11 cellular contexts compared by ENCODE assay signal in genomic region chr11:72238492-72239295, GRCh38. TPM values are rescaled to one million over a fixed set of nuclear protein-coding genes. Genes with fewer than 3 reads are reported as not detected.
A peak's percentile ranks its signal among the peaks of the same experiment; 100 is the strongest.
DNase-seq lines count a peak whose midpoint lies in the region; ATAC-seq and TF ChIP-seq lines count a peak whose summit lies in the region.
"Had no signal": no experiment of that assay in that cellular context is flagged by ENCODE, and none has a peak within 500 bp of the region (broad histone marks: within the 10 kb centered on the region; RNA-seq: fewer than 3 reads in every experiment).

No MANE protein-coding gene starts in this region.

- no peak overlapping the region for H3K27ac ChIP-seq in Panc1 (ENCODE audit: low read length)
- peak overlapping the region; percentile 77 to 81 (median 79) for H3K27ac ChIP-seq in sigmoid colon

- WGBS in sigmoid colon, 2 donors = 64 to 80% methylated on average over 26 of the region's 26 CpGs

- in situ Hi-C loops in GM13977 (cut with MboI; ENCODE audit: low pct_unique_long_range_greater_than_20kb, low sequenced_read_pairs, unreplicated experiment) = no loop called here
- in situ Hi-C loops in Panc1 (cut with HindIII; ENCODE audit: low pct_unique_long_range_greater_than_20kb, low sequenced_read_pairs) = no loop called here

- BruUV-seq in Panc1 (replicated peaks; lab: Mats Ljungman, UMichigan) = TSS peak; percentile 79

- H3K9me3 ChIP-seq in Panc1 (ENCODE audit: control insufficient read depth, insufficient read depth, low read depth, low read length) (no peaks in the 10 kb centered on the region), sigmoid colon (no peaks in the 10 kb centered on the region)
- H3K9me3 ChIP-seq: heart right ventricle had no signal

- H3K4me1 ChIP-seq in Panc1 (ENCODE audit: control insufficient read depth, insufficient read depth, low read length) = peaks cover 15% of the 10 kb centered on the region
- peaks cover 0 to 64% (median 61%) of the 10 kb centered on the region in 4 donors for H3K4me1 ChIP-seq in sigmoid colon

- peak; percentile 34 for DNase-seq in GM13977 (ENCODE audit: low spot score)
- DNase-seq in Panc1 (ENCODE audit: low read depth, low spot score) = no peak
- DNase-seq in left ventricle myocardium superior = no peak
- peak; percentile 72 for DNase-seq in sigmoid colon
- DNase-seq in activated CD4-positive, CD25-positive, alpha-beta regulatory T cell (lab: John Stamatoyannopoulos, UW) = no peak
- DNase-seq in DMS 273 treated with DMSO at 0.1 percent for 48 hours (lab: John Stamatoyannopoulos, UW) = no peak
- DNase-seq: activated CD4-positive, alpha-beta T cell treated with anti-CD3 and anti-CD28 coated beads for 1 hour; NCI-H2171 treated with DMSO at 0.1 percent for 48 hours had no signal

- TF ChIP-seq EP300 in sigmoid colon (IDR thresholded peaks at IDR 0.05) = no peak

- intact Hi-C loops in Panc1 (cut with micrococcal nuclease; ENCODE audit: unreplicated experiment) = no loop called here
- intact Hi-C loops in left ventricle myocardium superior (cut with micrococcal nuclease) = no loop called here
- intact Hi-C loops in sigmoid colon (cut with DNase I) = loop anchor here (1.0 to 10.0 kb wide), 4 partner anchors 13 to 389 kb away; partner anchors contain the start of gene CLPB

- ATAC-seq in Panc1 (no peak), left ventricle myocardium superior (peak; percentile 1), GM18858 (IDR thresholded peaks at IDR 0.05; ENCODE audit: unreplicated experiment) (no peak)

- TF ChIP-seq POLR2A in sigmoid colon (IDR thresholded peaks at IDR 0.05) = no peak

- H3K27me3 ChIP-seq in Panc1 (ENCODE audit: control insufficient read depth, insufficient read depth, low read length) (no peaks in the 10 kb centered on the region), sigmoid colon (peaks cover 12 to 35% (median 30%) of the 10 kb centered on the region in 3 donors)

- peaks cover 7% of the 10 kb centered on the region for H3K36me3 ChIP-seq in Panc1 (ENCODE audit: control insufficient read depth, insufficient read depth, low read length)
- peaks cover 13 to 43% (median 33%) of the 10 kb centered on the region in 4 donors for H3K36me3 ChIP-seq in sigmoid colon

- no peak overlapping the region; a peak in 1 of 4 replicates for H3K4me3 ChIP-seq in Panc1 (ENCODE audit: low read depth in 2 of 2, low read length in 2 of 2)
- peak overlapping the region in 1 of 4 donors; percentile 47 for H3K4me3 ChIP-seq in sigmoid colon

- no peak for TF ChIP-seq CTCF in GM13977 (IDR thresholded peaks at IDR 0.05; ENCODE audit: extremely low read depth, insufficient read depth, missing control alignments)
- no peak; the same call in 1 of the 2 replicates for TF ChIP-seq CTCF in Panc1 (IDR thresholded peaks at IDR 0.05)
- TF ChIP-seq CTCF in sigmoid colon (IDR thresholded peaks at IDR 0.05) = peak in 2 of 4 experiments; percentile 4 to 10

- CTCF ChIA-PET in Panc1 (lab: Charles Lee) = interaction anchor here (0.5 to 1.2 kb wide), 4 partner anchors 11 to 506 kb away, joined by 4 to 5 read pairs (median 4); no protein-coding TSS in a partner anchor

- POLR2A ChIA-PET in Panc1 (lab: Charles Lee) = interaction anchor here (0.6 kb wide), 1 partner anchor 104 kb away, joined by 3 read pairs; no protein-coding TSS in a partner anchor

RNA-seq across cellular contexts. Expression of gene PHOX2A, which starts 5.3 kb away (rescaled TPM):
- total RNA-seq in Panc1 (2021; ENCODE audit: unreplicated experiment) (not detected), left ventricle myocardium superior (not detected), sigmoid colon (1 to 10 TPM in 1 of 4 donors, under 1 TPM in 2, not detected in 1; 0.41 to 2.9 (median 0.82) TPM)
- polyA plus RNA-seq in Panc1 (2012; ENCODE audit: insufficient read length) = not detected
- 1 to 10 TPM in 1 of 3 donors, not detected in 2; 1.7 TPM for polyA plus RNA-seq in sigmoid colon
- total RNA-seq: heart right ventricle, myocyte had no signal
- polyA plus RNA-seq: heart right ventricle had no signal

RNA-seq across cellular contexts. Expression of gene INPPL1, which starts 14.1 kb away (rescaled TPM):
- 298 TPM for total RNA-seq in Panc1 (2021; ENCODE audit: unreplicated experiment)
- polyA plus RNA-seq in Panc1 (2012; ENCODE audit: insufficient read length) = 383 TPM
- total RNA-seq in left ventricle myocardium superior = 136 TPM
- 100 to 1,000 TPM in 1 of 4 donors, 10 to 100 TPM in 3; 66.6 to 195 (median 77.5) TPM for total RNA-seq in sigmoid colon
- 10 to 100 TPM; 30.0 to 96.5 (median 32.6) TPM for polyA plus RNA-seq in sigmoid colon

RNA-seq across cellular contexts. Expression of gene FOLR2, which starts 22.1 kb away (rescaled TPM):
- total RNA-seq in Panc1 (2021; ENCODE audit: unreplicated experiment) = not detected
- polyA plus RNA-seq in Panc1 (2012; ENCODE audit: insufficient read length) = not detected
- 21.9 TPM for total RNA-seq in left ventricle myocardium superior
- total RNA-seq in sigmoid colon = 10 to 100 TPM; 14.7 to 61.7 (median 42.9) TPM
- polyA plus RNA-seq in sigmoid colon = 10 to 100 TPM; 14.1 to 27.0 (median 17.4) TPM
- total RNA-seq: myocyte had no signal

RNA-seq across cellular contexts. Expression of gene FOLR1, which starts 46.8 kb away (rescaled TPM):
- not detected for total RNA-seq in Panc1 (2021; ENCODE audit: unreplicated experiment)
- polyA plus RNA-seq in Panc1 (2012; ENCODE audit: insufficient read length) = not detected
- 0.50 TPM for total RNA-seq in left ventricle myocardium superior
- under 1 TPM in 1 of 4 donors, not detected in 3; 0.71 TPM for total RNA-seq in sigmoid colon
- under 1 TPM in 1 of 3 donors, not detected in 2; 0.15 TPM for polyA plus RNA-seq in sigmoid colon

Comparison
In these comparisons a context has a peak if more than half of its experiments do, and no peak if none do; other contexts are left out.
1. DNase-seq: peak in GM13977 (single experiment) and sigmoid colon (single experiment); none in Panc1 (single experiment), left ventricle myocardium superior (single experiment), activated CD4-positive, CD25-positive, alpha-beta regulatory T cell (0 of 4) and DMS 273 treated with DMSO at 0.1 percent for 48 hours (single experiment).
2. RNA of gene FOLR2, which starts 22.1 kb away (total RNA-seq): 14.7 to 61.7 TPM in sigmoid colon and 21.9 TPM in left ventricle myocardium superior (single experiment); not detected in Panc1 (single experiment); every median in the first group is over 10 times any median in the second.